8 cellular contexts compared by ENCODE assay signal in genomic region chr1:23718482-23718881, GRCh38. TPM values are rescaled to one million over a fixed set of nuclear protein-coding genes. Genes with fewer than 3 reads are reported as not detected.
A peak's percentile ranks its signal among the peaks of the same experiment; 100 is the strongest.
DNase-seq lines count a peak whose midpoint lies in the region; ATAC-seq and TF ChIP-seq lines count a peak whose summit lies in the region.

No MANE protein-coding gene starts in this region.

- H2BK5ac ChIP-seq in neuronal stem cell (ENCODE audit: low read length): no peak overlapping the region

- H3K4me3 ChIP-seq in LNCaP clone FGC (ENCODE audit: low read depth, low read length): no peak overlapping the region
- H3K4me3 ChIP-seq in brain microvascular endothelial cell (ENCODE audit: low read depth, low read length): no peak overlapping the region
- H3K4me3 ChIP-seq in neuronal stem cell (ENCODE audit: low read length in 2 of 2): no peak overlapping the region

- no peak overlapping the region for H3K14ac ChIP-seq in neuronal stem cell (ENCODE audit: low read length)

- no peak overlapping the region for H2BK120ac ChIP-seq in neuronal stem cell (ENCODE audit: low read depth, low read length)

- no peak overlapping the region for H3K4ac ChIP-seq in neuronal stem cell (ENCODE audit: low read length)

- no peaks in the 10 kb centered on the region for H3K27me3 ChIP-seq in brain microvascular endothelial cell (replicated peaks)
- H3K27me3 ChIP-seq in neuronal stem cell (ENCODE audit: control insufficient read depth in 3 of 3, insufficient read depth in 3 of 3, low read depth in 1 of 3, low read length in 3 of 3): no peaks in the 10 kb centered on the region

- no peak overlapping the region for H4K8ac ChIP-seq in neuronal stem cell (ENCODE audit: low read depth, low read length)

- no peak overlapping the region for H4K91ac ChIP-seq in neuronal stem cell (ENCODE audit: low read depth, low read length, poor library complexity)

- peaks cover 0 to 1% of the 10 kb centered on the region in 2 donors for H3K4me1 ChIP-seq in neuronal stem cell (ENCODE audit: control insufficient read depth in 2 of 2, insufficient read depth in 1 of 2, low read depth in 1 of 2, low read length in 2 of 2)

- peak; percentile 68 for DNase-seq in ELR (ENCODE audit: low read depth)
- no peak for DNase-seq in LNCaP clone FGC (ENCODE audit: low read depth)
- peak; percentile 40 for DNase-seq in brain microvascular endothelial cell
- DNase-seq in neuronal stem cell (ENCODE audit: low spot score): peak; percentile 48
- no peak for DNase-seq in inferior parietal cortex (ENCODE audit: extremely low spot score)
- no peak for DNase-seq in activated effector memory CD4-positive, alpha-beta T cell treated with anti-CD3 and anti-CD28 coated beads, Interleukin-2, amount 50 U/mL, for 16 hours
- DNase-seq in effector CD8-positive, alpha-beta T cell (lab: John Stamatoyannopoulos, UW): no peak

- H2BK12ac ChIP-seq in neuronal stem cell (ENCODE audit: low read length): no peak overlapping the region

- H3K23ac ChIP-seq in neuronal stem cell (ENCODE audit: low read depth, low read length, poor library complexity): no peak overlapping the region

- no peak overlapping the region for H2AK5ac ChIP-seq in neuronal stem cell (ENCODE audit: low read depth, low read length)

- no peak overlapping the region for H3K27ac ChIP-seq in brain microvascular endothelial cell
- no peak overlapping the region for H3K27ac ChIP-seq in neuronal stem cell (replicated peaks; ENCODE audit: low read length)

- no peak for ATAC-seq in HG02642 (IDR thresholded peaks at IDR 0.05; ENCODE audit: poor library complexity, unreplicated experiment)

- H3K9ac ChIP-seq in neuronal stem cell (ENCODE audit: low read depth, low read length, poor library complexity): no peak overlapping the region

- in situ Hi-C loops in brain microvascular endothelial cell (cut with HindIII; ENCODE audit: low pct_ligation_motif_present, low sequenced_read_pairs): no loop called here

- WGBS in neuronal stem cell (ENCODE audit: extremely low coverage in 2 of 2, insufficient read length in 2 of 2, insufficient replicate concordance in 1 of 2), 2 donors: no CpG with 5 or more reads among the region's 3 CpGs

- H3K79me1 ChIP-seq in neuronal stem cell (ENCODE audit: low read depth, low read length): peaks cover 9% of the 10 kb centered on the region

- H3K36me3 ChIP-seq in brain microvascular endothelial cell (replicated peaks): no peaks in the 10 kb centered on the region
- H3K36me3 ChIP-seq in neuronal stem cell (replicated peaks in 1 of 2; ENCODE audit: control insufficient read depth in 2 of 2, insufficient read depth in 2 of 2, low read length in 2 of 2): no peaks in the 10 kb centered on the region

- no peaks in the 10 kb centered on the region for H3K9me3 ChIP-seq in neuronal stem cell (replicated peaks in 1 of 2; ENCODE audit: control insufficient read depth in 2 of 2, insufficient read depth in 1 of 2, low read depth in 1 of 2, low read length in 2 of 2)

- no peak overlapping the region for H2AFZ ChIP-seq in neuronal stem cell (ENCODE audit: low read length)

- no peak overlapping the region for H3K4me2 ChIP-seq in neuronal stem cell (ENCODE audit: insufficient read depth, low read length, poor library complexity, severe bottlenecking)

- no peak overlapping the region for H3K18ac ChIP-seq in neuronal stem cell (ENCODE audit: low read length)

- TF ChIP-seq CTCF in LNCaP clone FGC (IDR thresholded peaks at IDR 0.05; ENCODE audit: control insufficient read depth, extremely low read depth, insufficient read depth): 0 out of 2 replicates have a peak, but pooled peaks have one; percentile 11
- peak; percentile 78 for TF ChIP-seq CTCF in brain microvascular endothelial cell (IDR thresholded peaks at IDR 0.05; ENCODE audit: low read depth, low read length, missing control alignments)

- H2BK15ac ChIP-seq in neuronal stem cell (ENCODE audit: low read length): no peak overlapping the region

RNA-seq across cellular contexts. Expression of gene ELOA, which starts 24.8 kb away (rescaled TPM):
- polyA plus RNA-seq in neuronal stem cell (2013, experiment 1 of 2): 16.5 TPM
- 17.6 TPM for polyA plus RNA-seq in neuronal stem cell (2013, experiment 2 of 2)

RNA-seq across cellular contexts. Expression of gene RPL11, which starts 26.9 kb away (rescaled TPM):
- polyA plus RNA-seq in neuronal stem cell (2013, experiment 1 of 2): 2,607 TPM
- 2,636 TPM for polyA plus RNA-seq in neuronal stem cell (2013, experiment 2 of 2)

RNA-seq across cellular contexts. Expression of gene PITHD1, which starts 59.7 kb away (rescaled TPM):
- polyA plus RNA-seq in neuronal stem cell (2013, experiment 1 of 2): 27.2 TPM
- polyA plus RNA-seq in neuronal stem cell (2013, experiment 2 of 2): 27.3 TPM

Comparison
In these comparisons a context has a peak if more than half of its experiments do, and no peak if none do; other contexts are left out.
1. DNase-seq: peak in ELR (single experiment), brain microvascular endothelial cell (single experiment) and neuronal stem cell (single experiment); none in LNCaP clone FGC (single experiment), inferior parietal cortex (single experiment), activated effector memory CD4-positive, alpha-beta T cell treated with anti-CD3 and anti-CD28 coated beads, Interleukin-2, amount 50 U/mL, for 16 hours (single experiment) and effector CD8-positive, alpha-beta T cell (single experiment).